Comparison of ENCODE assay signal across 14 cellular contexts in the genomic region with DNA sequence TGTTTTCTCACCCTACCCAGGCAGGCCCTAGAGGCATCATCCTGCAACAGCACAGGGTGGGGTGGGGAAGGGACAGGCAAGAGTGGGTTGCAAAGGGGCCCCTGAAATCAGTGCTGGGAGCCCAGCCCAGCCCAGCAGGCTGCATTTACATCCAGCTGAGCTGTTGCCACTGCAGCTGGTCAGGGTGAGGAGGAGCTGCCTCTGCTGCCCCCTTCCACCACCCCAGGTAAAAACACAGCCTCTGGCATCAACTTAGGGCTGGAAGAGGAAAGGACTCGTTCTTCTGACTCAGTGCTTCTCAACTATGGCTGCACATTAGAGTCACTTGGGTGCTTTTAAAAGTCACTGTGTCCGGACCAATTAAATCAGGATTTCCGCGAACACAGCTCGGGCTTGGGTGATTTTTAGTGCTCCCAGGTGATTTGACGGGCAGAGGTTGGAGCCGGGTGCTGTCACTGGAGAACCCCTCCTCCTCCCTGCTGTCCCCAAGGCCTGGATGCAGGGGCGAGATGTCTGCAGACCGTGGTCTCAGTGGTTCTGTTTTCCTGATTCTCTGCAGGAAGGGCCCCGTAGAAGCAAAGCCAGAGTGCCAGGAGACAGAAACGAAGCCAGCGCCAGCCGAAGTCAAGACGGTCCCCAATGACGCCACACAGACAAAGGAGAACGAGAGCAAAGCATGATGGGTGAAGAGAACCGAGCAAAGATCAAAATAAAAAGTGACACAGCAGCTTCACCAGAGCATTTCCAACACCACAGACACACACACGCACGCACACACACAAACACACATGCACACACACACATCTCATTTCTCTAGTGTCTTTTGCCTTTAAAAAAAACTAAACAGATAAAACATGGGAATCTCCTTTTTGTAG. TPM values are rescaled to one million over a fixed set of nuclear protein-coding genes. Genes with fewer than 3 reads are reported as not detected.
DNase-seq lines count a peak whose midpoint lies in the region; ATAC-seq and TF ChIP-seq lines count a peak whose summit lies in the region.
"Had no signal": no experiment of that assay in that cellular context is flagged by ENCODE, and none has a peak within 500 bp of the region (broad histone marks: within the 10 kb centered on the region; RNA-seq: fewer than 3 reads in every experiment).

No MANE protein-coding gene starts in this region.

- no peaks in the 10 kb centered on the region for H3K9me3 Mint-ChIP-seq in Calu3 (ENCODE audit: low read depth, unreplicated experiment)
- H3K9me3 Mint-ChIP-seq in brain, result no peaks in the 10 kb centered on the region
- H3K9me3 Mint-ChIP-seq in CD14-positive monocyte, result no peaks in the 10 kb centered on the region
- H3K9me3 Mint-ChIP-seq: activated naive CD4-positive, alpha-beta T cell treated with anti-CD3 and anti-CD28 coated beads, Interleukin-2, amount 10 ng/mL, durations not matched to agents 7 days and 5 days; mesothelial cell of epicardium; stimulated activated naive B cell treated with anti-CD40 and anti-IgM and Interleukin-4, amounts not matched to agents 10 μg/mL and 1 μg/mL and 100 μg/mL, for 72 hours had no signal

- H3K27ac ChIP-seq in liver (ENCODE audit: low read depth in 1 of 2, low read length in 2 of 2), result peak overlapping the region in 1 of 2 donors; percentile 32
- H3K27ac ChIP-seq in psoas muscle, result no peak overlapping the region
- H3K27ac ChIP-seq: epithelial cell of prostate had no signal

- TF ChIP-seq CTCF in Calu3 (IDR thresholded peaks at IDR 0.05; ENCODE audit: unreplicated experiment), result peak; percentile 21
- TF ChIP-seq CTCF in LNCaP clone FGC (IDR thresholded peaks at IDR 0.05; ENCODE audit: control insufficient read depth, extremely low read depth, insufficient read depth), result peak; percentile 34
- TF ChIP-seq CTCF in brain (conservative IDR thresholded peaks at IDR 0.05), result peak in 1 of 2 experiments; percentile 22
- TF ChIP-seq CTCF in liver (IDR thresholded peaks at IDR 0.05; ENCODE audit: low read depth, low read length, missing input control), result no peak
- no peak for TF ChIP-seq CTCF in CD14-positive monocyte (IDR thresholded peaks at IDR 0.05)
- no peak for TF ChIP-seq CTCF in psoas muscle (IDR thresholded peaks at IDR 0.05)

- H3K36me3 ChIP-seq in liver (ENCODE audit: control insufficient read depth in 4 of 4, insufficient read depth in 3 of 4, low read depth in 1 of 4, low read length in 3 of 4), result no peaks in the 10 kb centered on the region
- H3K36me3 ChIP-seq in psoas muscle (ENCODE audit: insufficient read depth in 1 of 2, low read depth in 1 of 2), result no peaks in the 10 kb centered on the region

- no peaks in the 10 kb centered on the region for H3K4me1 ChIP-seq in liver (ENCODE audit: control insufficient read depth in 4 of 4, insufficient read depth in 4 of 4, low read length in 3 of 4)
- no peaks in the 10 kb centered on the region for H3K4me1 ChIP-seq in psoas muscle

- TF ChIP-seq RAD21 in liver (IDR thresholded peaks at IDR 0.05), result no peak

- CTCF ChIA-PET in Calu3 (lab: Charles Lee), result interaction anchor here (0.6 to 1.0 kb wide), 2 partner anchors 493 to 687 kb away, joined by 3 read pairs; no protein-coding TSS in a partner anchor

- ATAC-seq in GM18868 (IDR thresholded peaks at IDR 0.05; ENCODE audit: unreplicated experiment) (no peak), GM18861 (IDR thresholded peaks at IDR 0.05; ENCODE audit: unreplicated experiment) (no peak), psoas muscle (no peak)
- ATAC-seq: activated CD4-positive, CD25-positive, alpha-beta regulatory T cell treated with anti-CD3 and anti-CD28 coated beads, Interleukin-2, amount 50 U/mL, for 24 hours; stimulated activated naive B cell treated with anti-CD40 and anti-IgM and Interleukin-4, amounts not matched to agents 10 μg/mL and 1 μg/mL and 100 μg/mL, for 72 hours had no signal

- no TSS peak for BruUV-seq in Calu3 (replicated peaks; lab: Mats Ljungman, UMichigan)

- H3K9me3 ChIP-seq in liver (ENCODE audit: control insufficient read depth in 4 of 4, low read length in 3 of 4) (no peaks in the 10 kb centered on the region), psoas muscle (no peaks in the 10 kb centered on the region)

- H3K9ac ChIP-seq in liver (ENCODE audit: low read depth in 1 of 2, low read length in 2 of 2), result peak overlapping the region in 1 of 2 donors; percentile 68

- peaks cover 43% of the 10 kb centered on the region for H3K27me3 Mint-ChIP-seq in Calu3 (ENCODE audit: unreplicated experiment)
- peaks cover 4% of the 10 kb centered on the region for H3K27me3 Mint-ChIP-seq in brain
- peaks cover 6 to 9% (median 7%) of the 10 kb centered on the region in 3 donors for H3K27me3 Mint-ChIP-seq in CD14-positive monocyte (ENCODE audit: low read depth in 3 of 3)
- H3K27me3 Mint-ChIP-seq: activated naive CD4-positive, alpha-beta T cell treated with anti-CD3 and anti-CD28 coated beads, Interleukin-2, amount 10 ng/mL, durations not matched to agents 7 days and 5 days had no signal

- intact Hi-C loops in Calu3 (cut with micrococcal nuclease; ENCODE audit: unreplicated experiment) (no loop called here), CD14-positive monocyte (cut with micrococcal nuclease) (no loop called here), psoas muscle (cut with DNase I) (no loop called here)

- no peaks in the 10 kb centered on the region for H3K27me3 ChIP-seq in liver (ENCODE audit: control insufficient read depth in 4 of 4, insufficient read depth in 4 of 4, low read length in 3 of 4)
- H3K27me3 ChIP-seq in psoas muscle (ENCODE audit: insufficient read depth in 3 of 3, low read length in 2 of 3), result no peaks in the 10 kb centered on the region

- peak; percentile 11 for DNase-seq in Calu3
- no peak for DNase-seq in LNCaP clone FGC (ENCODE audit: low read depth)
- DNase-seq in CD14-positive monocyte (ENCODE audit: low spot score), result no peak
- no peak for DNase-seq in psoas muscle
- DNase-seq: activated naive CD4-positive, alpha-beta T cell treated with anti-CD3 and anti-CD28 coated beads, Interleukin-2, amount 10 ng/mL, durations not matched to agents 7 days and 5 days; stimulated activated CD4-positive, alpha-beta T cell treated with anti-CD3 and anti-CD28 coated beads, Interleukin-12 subunit alpha, Interleukin-12 subunit beta, amount 100 ng/mL, for 4 hours; stimulated activated naive B cell treated with anti-CD40 and anti-IgM and Interleukin-4, amounts not matched to agents 10 μg/mL and 1 μg/mL and 100 μg/mL, for 72 hours had no signal

- H3K4me3 Mint-ChIP-seq in Calu3 (ENCODE audit: low read depth, unreplicated experiment) (no peak overlapping the region), brain (no peak overlapping the region), CD14-positive monocyte (no peak overlapping the region)
- H3K4me3 Mint-ChIP-seq: activated naive CD4-positive, alpha-beta T cell treated with anti-CD3 and anti-CD28 coated beads, Interleukin-2, amount 10 ng/mL, durations not matched to agents 7 days and 5 days; mesothelial cell of epicardium; stimulated activated naive B cell treated with anti-CD40 and anti-IgM and Interleukin-4, amounts not matched to agents 10 μg/mL and 1 μg/mL and 100 μg/mL, for 72 hours had no signal

- 77% methylated on average over 19 of the region's 19 CpGs for WGBS in liver
- WGBS in psoas muscle, 3 donors, result 77 to 86% (median 81%) methylated on average over 19 of the region's 19 CpGs

- H3K4me3 ChIP-seq in LNCaP clone FGC (ENCODE audit: low read depth, low read length), result no peak overlapping the region
- peak overlapping the region in 1 of 3 donors; percentile 18 for H3K4me3 ChIP-seq in liver (ENCODE audit: low read depth in 1 of 3, low read length in 3 of 3)
- no peak overlapping the region for H3K4me3 ChIP-seq in psoas muscle

- H3K36me3 Mint-ChIP-seq in Calu3 (ENCODE audit: insufficient read depth, unreplicated experiment) (no peaks in the 10 kb centered on the region), brain (peaks cover 45% of the 10 kb centered on the region), CD14-positive monocyte (no peaks in the 10 kb centered on the region)
- H3K36me3 Mint-ChIP-seq: activated naive CD4-positive, alpha-beta T cell treated with anti-CD3 and anti-CD28 coated beads, Interleukin-2, amount 10 ng/mL, durations not matched to agents 7 days and 5 days had no signal

- no peak overlapping the region for H3K27ac Mint-ChIP-seq in Calu3 (ENCODE audit: unreplicated experiment)
- H3K27ac Mint-ChIP-seq in brain, result peak overlapping the region in 3 of 5 experiments; percentile 79 to 84 (median 81)
- H3K27ac Mint-ChIP-seq in CD14-positive monocyte, result no peak overlapping the region
- H3K27ac Mint-ChIP-seq: activated naive CD4-positive, alpha-beta T cell treated with anti-CD3 and anti-CD28 coated beads, Interleukin-2, amount 10 ng/mL, durations not matched to agents 7 days and 5 days; mesothelial cell of epicardium; stimulated activated naive B cell treated with anti-CD40 and anti-IgM and Interleukin-4, amounts not matched to agents 10 μg/mL and 1 μg/mL and 100 μg/mL, for 72 hours had no signal

- no peaks in the 10 kb centered on the region for H3K4me1 Mint-ChIP-seq in Calu3 (ENCODE audit: low read depth, unreplicated experiment)
- H3K4me1 Mint-ChIP-seq in brain, result peaks cover 28% of the 10 kb centered on the region
- H3K4me1 Mint-ChIP-seq in CD14-positive monocyte, result peaks cover 4% of the 10 kb centered on the region
- H3K4me1 Mint-ChIP-seq: activated naive CD4-positive, alpha-beta T cell treated with anti-CD3 and anti-CD28 coated beads, Interleukin-2, amount 10 ng/mL, durations not matched to agents 7 days and 5 days; mesothelial cell of epicardium; stimulated activated naive B cell treated with anti-CD40 and anti-IgM and Interleukin-4, amounts not matched to agents 10 μg/mL and 1 μg/mL and 100 μg/mL, for 72 hours had no signal

TF ChIP-seq in liver, 16 proteins besides CTCF, POLR2A, EP300 and RAD21 (continues in another document):
- peak in 1 of 2 donors; percentile 12 for TF ChIP-seq RXRA (IDR thresholded peaks at IDR 0.05)
- TF ChIP-seq HNF4A (conservative IDR thresholded peaks at IDR 0.05), result peak in 1 of 2 donors; percentile 37
- TF ChIP-seq TAF1 (conservative IDR thresholded peaks at IDR 0.05), result no peak
- TF ChIP-seq SP1 (IDR thresholded peaks at IDR 0.05), result no peak
- TF ChIP-seq YY1 (IDR thresholded peaks at IDR 0.05), result peak; percentile 33

RNA-seq across cellular contexts. Expression of a gene that starts 39.4 kb away (rescaled TPM):
- 12.8 and 15.0 TPM in 2 replicates for total RNA-seq in Calu3 (2022)
- 4.9 TPM for polyA plus RNA-seq in brain (ENCODE audit: insufficient read depth, low read depth, low replicate concordance)
- 1 to 10 TPM; 5.7 to 9.0 TPM for total RNA-seq in liver
- 1 to 10 TPM; 2.8 to 3.0 TPM for polyA plus RNA-seq in liver
- 1 to 10 TPM; 1.7 to 2.4 TPM for polyA plus RNA-seq in CD14-positive monocyte
- 1 to 10 TPM; 3.2 to 7.7 (median 6.0) TPM for total RNA-seq in psoas muscle
- 1 to 10 TPM; 2.5 to 3.9 (median 2.7) TPM for polyA plus RNA-seq in psoas muscle

Comparison
In these comparisons a context has a peak if more than half of its experiments do, and no peak if none do; other contexts are left out.
1. H3K27ac Mint-ChIP-seq: peak in brain (3 of 5); none in Calu3 (single experiment) and CD14-positive monocyte (0 of 7).
2. CTCF ChIP-seq: peak in Calu3 (single experiment) and LNCaP clone FGC (single experiment); none in liver (single experiment), CD14-positive monocyte (single experiment) and psoas muscle (single experiment).